In genomic region chr18:50836521-50836957, GRCh38 we compare ENCODE assay signal across 1 cellular context.
TF ChIP-seq lines count a peak whose summit lies in the region.

No MANE protein-coding gene starts in this region.

TF ChIP-seq in GM12878, 131 proteins besides CTCF, POLR2A, EP300 and RAD21 (continued from another document):
- TF ChIP-seq IRF5 (IDR thresholded peaks at IDR 0.05; ENCODE audit: borderline replicate concordance), result no peak
- no peak for TF ChIP-seq ZNF622 (IDR thresholded peaks at IDR 0.05)
- TF ChIP-seq HDAC6 (IDR thresholded peaks at IDR 0.05; ENCODE audit: unreplicated experiment), result no peak
- TF ChIP-seq EGR1 (IDR thresholded peaks at IDR 0.05; ENCODE audit: borderline replicate concordance in 1 of 2, low read depth in 2 of 2, low read length in 2 of 2), result no peak
- no peak for TF ChIP-seq NRF1 (conservative IDR thresholded peaks at IDR 0.05; ENCODE audit: low read depth, low read length)
- TF ChIP-seq ZNF274 (IDR thresholded peaks at IDR 0.05; ENCODE audit: insufficient read depth, insufficient read length), result no peak
- no peak for TF ChIP-seq USF1 (IDR thresholded peaks at IDR 0.05; ENCODE audit: borderline replicate concordance, extremely low read length, insufficient read depth, low read depth, low read length)
- TF ChIP-seq ZBTB4 (CRISPR knock-in tag; IDR thresholded peaks at IDR 0.05), result no peak
- TF ChIP-seq SPI1 (IDR thresholded peaks at IDR 0.05; ENCODE audit: borderline replicate concordance, insufficient read depth, low read depth, low read length), result peak; percentile 90
- peak; percentile 72 for TF ChIP-seq RAD51 (IDR thresholded peaks at IDR 0.05)
- TF ChIP-seq LARP7 (IDR thresholded peaks at IDR 0.05), result no peak
- TF ChIP-seq STAT1 (conservative IDR thresholded peaks at IDR 0.05), result no peak
- peak; percentile 66; the same call in 1 of the 3 replicates for TF ChIP-seq POU2F2 (IDR thresholded peaks at IDR 0.05; ENCODE audit: borderline replicate concordance, low read depth, low read length)
- TF ChIP-seq E2F4 (IDR thresholded peaks at IDR 0.05; ENCODE audit: low read depth, low read length), result no peak
- TF ChIP-seq TCF3 (IDR thresholded peaks at IDR 0.05; ENCODE audit: borderline replicate concordance, insufficient read depth, low read depth, low read length), result no peak
- peak; percentile 73 for TF ChIP-seq ATF7 (IDR thresholded peaks at IDR 0.05; ENCODE audit: low read depth)
- no peak for TF ChIP-seq YBX1 (IDR thresholded peaks at IDR 0.05)
- no peak for TF ChIP-seq SRF (IDR thresholded peaks at IDR 0.05; ENCODE audit: low read depth in 2 of 2, low read length in 2 of 2)
- no peak for TF ChIP-seq POLR2AphosphoS2 (IDR thresholded peaks at IDR 0.05; ENCODE audit: low read depth, low read length)
- no peak for TF ChIP-seq BCL11A (IDR thresholded peaks at IDR 0.05; ENCODE audit: low read depth, low read length)
- TF ChIP-seq MEF2B (IDR thresholded peaks at IDR 0.05; ENCODE audit: partially characterized antibody, poor library complexity, severe bottlenecking), result peak; percentile 46
- no peak for TF ChIP-seq TARDBP (IDR thresholded peaks at IDR 0.05; ENCODE audit: borderline replicate concordance)
- TF ChIP-seq ZNF207 (IDR thresholded peaks at IDR 0.05; ENCODE audit: borderline replicate concordance), result no peak
- TF ChIP-seq SMAD1 (IDR thresholded peaks at IDR 0.05; ENCODE audit: low read depth, partially characterized antibody), result no peak
- no peak for TF ChIP-seq RB1 (IDR thresholded peaks at IDR 0.05; ENCODE audit: borderline replicate concordance)
- TF ChIP-seq RELA (IDR thresholded peaks at IDR 0.05; ENCODE audit: borderline replicate concordance, partially characterized antibody), result no peak
- no peak for TF ChIP-seq NFYA (IDR thresholded peaks at IDR 0.05; ENCODE audit: borderline replicate concordance, low read depth, low read length)
